28 cellular contexts compared by ENCODE assay signal in genomic region chr2:200264631-200265030, GRCh38. TPM values are rescaled to one million over a fixed set of nuclear protein-coding genes. Genes with fewer than 3 reads are reported as not detected.
DNase-seq lines count a peak whose midpoint lies in the region; ATAC-seq, FAIRE-seq and TF ChIP-seq lines count a peak whose summit lies in the region.
"Had no signal": no experiment of that assay in that cellular context is flagged by ENCODE, and none has a peak within 500 bp of the region (broad histone marks: within the 10 kb centered on the region; RNA-seq: fewer than 3 reads in every experiment).

No MANE protein-coding gene starts in this region.

- no peaks in the 10 kb centered on the region for H3K9me1 ChIP-seq in keratinocyte (ENCODE audit: control insufficient read depth, extremely low read depth, insufficient read depth, low read length)

- no peak for TF ChIP-seq CTCF in mammary epithelial cell (conservative IDR thresholded peaks at IDR 0.05 in 1 of 2, IDR thresholded peaks at IDR 0.05 in 1 of 2; ENCODE audit: extremely low read depth in 1 of 2, insufficient read depth in 1 of 2, low read depth in 1 of 2, low read length in 2 of 2)
- no peak for TF ChIP-seq CTCF in MCF 10A (IDR thresholded peaks at IDR 0.05; ENCODE audit: unreplicated experiment)
- no peak for TF ChIP-seq CTCF in RWPE2 (IDR thresholded peaks at IDR 0.05; ENCODE audit: poor library complexity, severe bottlenecking)
- TF ChIP-seq CTCF in epithelial cell of esophagus (IDR thresholded peaks at IDR 0.05; ENCODE audit: insufficient read depth, low read depth, low read length, missing control alignments), result no peak
- TF ChIP-seq CTCF in keratinocyte (optimal IDR thresholded peaks at IDR 0.05 in 1 of 3, IDR thresholded peaks at IDR 0.05 in 1 of 3, conservative IDR thresholded peaks at IDR 0.05 in 1 of 3; ENCODE audit: extremely low read depth in 1 of 3, insufficient read depth in 2 of 3, low read length in 3 of 3), result no peak
- TF ChIP-seq CTCF in CD8-positive, alpha-beta T cell (IDR thresholded peaks at IDR 0.05), result no peak
- TF ChIP-seq CTCF in HFFc6 (IDR thresholded peaks at IDR 0.05), result no peak

- H3K36me3 Mint-ChIP-seq in MCF 10A (ENCODE audit: insufficient read depth, unreplicated experiment), result no peaks in the 10 kb centered on the region
- no peaks in the 10 kb centered on the region for H3K36me3 Mint-ChIP-seq in CD8-positive, alpha-beta T cell
- H3K36me3 Mint-ChIP-seq in HFFc6 (ENCODE audit: low read depth), result no peaks in the 10 kb centered on the region

- H3K9me3 Mint-ChIP-seq in MCF 10A (ENCODE audit: unreplicated experiment) (no peaks in the 10 kb centered on the region), HFFc6 (no peaks in the 10 kb centered on the region)
- no peaks in the 10 kb centered on the region for H3K9me3 Mint-ChIP-seq in CD8-positive, alpha-beta T cell
- H3K9me3 Mint-ChIP-seq: CD4-positive, alpha-beta T cell; CD8-positive, alpha-beta memory T cell had no signal

- no peaks in the 10 kb centered on the region for H3K9me3 ChIP-seq in mammary epithelial cell (replicated peaks; ENCODE audit: insufficient read depth, low read length)
- no peaks in the 10 kb centered on the region for H3K9me3 ChIP-seq in RWPE2 (ENCODE audit: severe bottlenecking)
- H3K9me3 ChIP-seq in keratinocyte (ENCODE audit: control insufficient read depth, low read depth, low read length), result no peaks in the 10 kb centered on the region
- no peaks in the 10 kb centered on the region for H3K9me3 ChIP-seq in CD8-positive, alpha-beta T cell (ENCODE audit: low read length)
- H3K9me3 ChIP-seq: A549; BLaER1 treated with 17β-estradiol and CSF1 and Interleukin-3, amounts not matched to agents 10 nM and 100 nM had no signal

- no peak for FAIRE-seq in keratinocyte (lab: Jason Lieb, UNC)
- FAIRE-seq: A549, GM12878, GM12892, GM18507 had no signal

- in situ Hi-C loops in mammary epithelial cell (cut with MboI; ENCODE audit: low sequenced_read_pairs in 2 of 2), result no loop called here

- H3K4me2 ChIP-seq in mammary epithelial cell (ENCODE audit: insufficient read depth, low read depth, low read length), result peak overlapping the region; percentile 40
- H3K4me2 ChIP-seq in keratinocyte (ENCODE audit: control insufficient read depth, extremely low read depth, insufficient read depth, low read depth, low read length), result peak overlapping the region; percentile 35
- H3K4me2 ChIP-seq: A549; BLaER1 treated with 17β-estradiol and CSF1 and Interleukin-3, amounts not matched to agents 10 nM and 100 nM had no signal

- H3K27ac Mint-ChIP-seq in MCF 10A (ENCODE audit: low read depth, unreplicated experiment) (no peak overlapping the region), HFFc6 (no peak overlapping the region)
- no peak overlapping the region for H3K27ac Mint-ChIP-seq in CD8-positive, alpha-beta T cell
- H3K27ac Mint-ChIP-seq: B cell; CD4-positive, alpha-beta T cell; CD8-positive, alpha-beta memory T cell had no signal

- peaks cover 10% of the 10 kb centered on the region for H3K4me1 ChIP-seq in mammary epithelial cell (ENCODE audit: insufficient read depth, low read length)
- peaks cover 15% of the 10 kb centered on the region for H3K4me1 ChIP-seq in RWPE2 (ENCODE audit: insufficient read depth, poor library complexity, severe bottlenecking)
- peaks cover 15% of the 10 kb centered on the region for H3K4me1 ChIP-seq in keratinocyte (ENCODE audit: control insufficient read depth, extremely low read depth, insufficient read depth, low read length)
- no peaks in the 10 kb centered on the region for H3K4me1 ChIP-seq in CD8-positive, alpha-beta T cell (ENCODE audit: insufficient read depth, low read length)
- H3K4me1 ChIP-seq: A549; BLaER1 treated with 17β-estradiol and CSF1 and Interleukin-3, amounts not matched to agents 10 nM and 100 nM had no signal

- no peaks in the 10 kb centered on the region for H3K27me3 Mint-ChIP-seq in MCF 10A (ENCODE audit: insufficient read depth, unreplicated experiment)
- peaks cover 3% of the 10 kb centered on the region for H3K27me3 Mint-ChIP-seq in CD8-positive, alpha-beta T cell (ENCODE audit: low read depth)
- H3K27me3 Mint-ChIP-seq in HFFc6 (ENCODE audit: insufficient read depth), result peaks cover 12% of the 10 kb centered on the region
- H3K27me3 Mint-ChIP-seq: CD4-positive, alpha-beta T cell had no signal

- no peak overlapping the region for H3K4me3 Mint-ChIP-seq in MCF 10A (ENCODE audit: unreplicated experiment)
- no peak overlapping the region for H3K4me3 Mint-ChIP-seq in CD8-positive, alpha-beta T cell
- H3K4me3 Mint-ChIP-seq in HFFc6, result no peak overlapping the region
- H3K4me3 Mint-ChIP-seq: B cell; CD4-positive, alpha-beta T cell; CD8-positive, alpha-beta memory T cell had no signal

- H3K79me2 ChIP-seq in mammary epithelial cell (ENCODE audit: insufficient read depth, low read length) (no peaks in the 10 kb centered on the region), keratinocyte (ENCODE audit: control insufficient read depth, insufficient read depth, low read length) (no peaks in the 10 kb centered on the region)

- no peaks in the 10 kb centered on the region for H4K20me1 ChIP-seq in mammary epithelial cell (ENCODE audit: insufficient read depth, low read length)
- H4K20me1 ChIP-seq in keratinocyte (ENCODE audit: control insufficient read depth, extremely low read depth, insufficient read depth, low read length), result no peaks in the 10 kb centered on the region
- H4K20me1 ChIP-seq: BLaER1 treated with 17β-estradiol and CSF1 and Interleukin-3, amounts not matched to agents 10 nM and 100 nM had no signal

- H3K9ac ChIP-seq in mammary epithelial cell (ENCODE audit: insufficient read depth, low read length) (no peak overlapping the region), keratinocyte (ENCODE audit: control insufficient read depth, extremely low read depth, insufficient read depth, low read length) (no peak overlapping the region)
- H3K9ac ChIP-seq: BLaER1 treated with 17β-estradiol and CSF1 and Interleukin-3, amounts not matched to agents 10 nM and 100 nM had no signal

- H3K36me3 ChIP-seq in mammary epithelial cell (ENCODE audit: insufficient read depth, low read length) (no peaks in the 10 kb centered on the region), RWPE2 (ENCODE audit: low read depth) (no peaks in the 10 kb centered on the region), keratinocyte (ENCODE audit: control insufficient read depth in 2 of 2, extremely low read depth in 1 of 2, insufficient read depth in 2 of 2, low read length in 2 of 2) (no peaks in the 10 kb centered on the region)
- no peaks in the 10 kb centered on the region for H3K36me3 ChIP-seq in CD8-positive, alpha-beta T cell (ENCODE audit: insufficient read depth, low read length)
- H3K36me3 ChIP-seq: BLaER1 treated with 17β-estradiol and CSF1 and Interleukin-3, amounts not matched to agents 10 nM and 100 nM had no signal

- H2AFZ ChIP-seq in mammary epithelial cell (ENCODE audit: low read depth, low read length) (peak overlapping the region; percentile 5), keratinocyte (ENCODE audit: control insufficient read depth, low read length) (peak overlapping the region; percentile 60)

- POLR2A ChIA-PET in MCF 10A (lab: Yijun Ruan, JAX), result interaction anchor here (0.7 to 1.7 kb wide), 6 partner anchors 9 to 352 kb away, joined by 3 to 8 read pairs (median 4); partner anchors contain the start of gene SPATS2L
- POLR2A ChIA-PET in CD8-positive, alpha-beta T cell (lab: Charles Lee), result no interaction called here

- DNase-seq in mammary epithelial cell, result peak; percentile 57
- DNase-seq in MCF 10A (ENCODE audit: unreplicated experiment), result no peak
- no peak for DNase-seq in RWPE2 (ENCODE audit: low spot score)
- peak; percentile 81 for DNase-seq in epithelial cell of esophagus (ENCODE audit: low read depth)
- DNase-seq in keratinocyte (ENCODE audit: low read depth, low spot score), result no peak
- no peak for DNase-seq in CD8-positive, alpha-beta T cell
- no peak for DNase-seq in HFFc6
- DNase-seq: AML-193; CD4-positive, alpha-beta T cell; CD8-positive, alpha-beta memory T cell; COR-L47; DMS 273 treated with DMSO at 0.1 percent for 48 hours; DMS153; DMS53; DMS79; DND-41; EL; GDM1 had no signal

- BruUV-seq in mammary epithelial cell (replicated peaks; lab: Mats Ljungman, UMichigan), result no TSS peak
- BruUV-seq in MCF 10A (replicated peaks; lab: Mats Ljungman, UMichigan), result no TSS peak

- ATAC-seq in RWPE2 (ENCODE audit: low read depth) (peak; percentile 74), HG03460 (IDR thresholded peaks at IDR 0.05; ENCODE audit: unreplicated experiment) (no peak)
- ATAC-seq in CD8-positive, alpha-beta T cell, result no peak
- ATAC-seq: A549, GM12878 had no signal

- dilution Hi-C loops in mammary epithelial cell (cut with HindIII; ENCODE audit: low sequenced_read_pairs) (no loop called here), keratinocyte (cut with MboI; ENCODE audit: extremely low pct_ligation_motif_present, low sequenced_read_pairs) (no loop called here)

- peaks cover 3% of the 10 kb centered on the region for H3K4me1 Mint-ChIP-seq in MCF 10A (ENCODE audit: insufficient read depth, unreplicated experiment)
- H3K4me1 Mint-ChIP-seq in CD8-positive, alpha-beta T cell (ENCODE audit: low read depth), result no peaks in the 10 kb centered on the region
- no peaks in the 10 kb centered on the region for H3K4me1 Mint-ChIP-seq in HFFc6 (ENCODE audit: low read depth)
- H3K4me1 Mint-ChIP-seq: B cell; CD8-positive, alpha-beta memory T cell had no signal

- 24% methylated on average over 2 of the region's 2 CpGs for WGBS in mammary epithelial cell (ENCODE audit: low coverage, missing lambda C conversion rate)

- no peak overlapping the region for H3K27ac ChIP-seq in mammary epithelial cell (ENCODE audit: insufficient read depth, low read depth, low read length)
- no peak overlapping the region for H3K27ac ChIP-seq in RWPE2 (ENCODE audit: poor library complexity, severe bottlenecking)
- H3K27ac ChIP-seq in keratinocyte (ENCODE audit: control insufficient read depth, insufficient read depth, low read length), result peak overlapping the region; percentile 10
- H3K27ac ChIP-seq in CD8-positive, alpha-beta T cell (ENCODE audit: low read depth, low read length), result no peak overlapping the region
- H3K27ac ChIP-seq: 22Rv1; A549; BLaER1 treated with 17β-estradiol and CSF1 and Interleukin-3, amounts not matched to agents 10 nM and 100 nM; C4-2B had no signal

- intact Hi-C loops in mammary epithelial cell (cut with micrococcal nuclease) (loop anchor here (2.0 kb wide), 1 partner anchor 14 kb away; no protein-coding TSS in a partner anchor), MCF 10A (cut with micrococcal nuclease) (no loop called here)
- intact Hi-C loops in CD8-positive, alpha-beta T cell (cut with DNase I, micrococcal nuclease), result no loop called here

- H3K4me3 ChIP-seq in mammary epithelial cell (replicated peaks in 1 of 3; ENCODE audit: insufficient read depth in 1 of 3, low read depth in 2 of 3, low read length in 3 of 3) (no peak overlapping the region), RWPE2 (ENCODE audit: severe bottlenecking) (no peak overlapping the region), epithelial cell of esophagus (ENCODE audit: low read length) (no peak overlapping the region), keratinocyte (ENCODE audit: control insufficient read depth in 2 of 3, extremely low read depth in 1 of 3, insufficient read depth in 2 of 3, low read depth in 1 of 3, low read length in 3 of 3) (no peak overlapping the region)
- no peak overlapping the region for H3K4me3 ChIP-seq in CD8-positive, alpha-beta T cell (ENCODE audit: low read depth, low read length)
- H3K4me3 ChIP-seq: A549; BLaER1 treated with 17β-estradiol and CSF1 and Interleukin-3, amounts not matched to agents 10 nM and 100 nM; GM12878 had no signal

- CTCF ChIA-PET in mammary epithelial cell (lab: Charles Lee; ENCODE audit: low non-redundant PET) (no interaction called here), MCF 10A (lab: Yijun Ruan, JAX) (interaction anchor here (1.4 kb wide), 1 partner anchor 8 kb away, joined by 4 read pairs; no protein-coding TSS in a partner anchor)
- CTCF ChIA-PET in CD8-positive, alpha-beta T cell (lab: Charles Lee), result interaction anchor here (1.0 kb wide), 1 partner anchor 217 kb away, joined by 3 read pairs; no protein-coding TSS in a partner anchor

- H3K27me3 ChIP-seq in mammary epithelial cell (ENCODE audit: insufficient read depth, low read length), result no peaks in the 10 kb centered on the region
- H3K27me3 ChIP-seq in RWPE2 (ENCODE audit: insufficient read depth, poor library complexity, severe bottlenecking), result no peaks in the 10 kb centered on the region
- H3K27me3 ChIP-seq in keratinocyte (ENCODE audit: control insufficient read depth, extremely low read depth, insufficient read depth, low read length), result no peaks in the 10 kb centered on the region
- H3K27me3 ChIP-seq in CD8-positive, alpha-beta T cell (ENCODE audit: insufficient read depth, low read length), result no peaks in the 10 kb centered on the region
- H3K27me3 ChIP-seq: BLaER1 treated with 17β-estradiol and CSF1 and Interleukin-3, amounts not matched to agents 10 nM and 100 nM had no signal

RNA-seq across cellular contexts. Expression of gene SPATS2L, which starts 41.9 kb away (rescaled TPM):
- total RNA-seq in mammary epithelial cell (10 to 100 TPM; 60.0 to 98.2 TPM), MCF 10A (2022) (67.5 and 68.3 TPM in 2 replicates)
- polyA plus RNA-seq in mammary epithelial cell (119 TPM), keratinocyte (80.2 to 125 TPM (median 95.3 TPM) in 3 replicates)
- polyA minus RNA-seq in mammary epithelial cell (87.0 TPM), keratinocyte (28.6 to 83.5 TPM (median 82.7 TPM) in 3 replicates)
- 164 TPM for polyA plus RNA-seq in keratinocyte (2011; ENCODE audit: low read depth)
- 91.4 and 123 TPM in 2 replicates for polyA plus RNA-seq in keratinocyte (2011; cell fraction: cytosol; rRNA removed)
- polyA plus RNA-seq in keratinocyte (2011; cell fraction: nucleus; rRNA removed), result 58.8 and 65.8 TPM in 2 replicates
- polyA plus RNA-seq in keratinocyte (2012; ENCODE audit: low replicate concordance), result 66.1 and 86.1 TPM in 2 replicates
- polyA minus RNA-seq in keratinocyte (2011; cell fraction: cytosol; rRNA and poly(A)+ RNA removed), result 77.3 TPM
- 34.2 and 61.2 TPM in 2 replicates for polyA minus RNA-seq in keratinocyte (2011; cell fraction: nucleus; rRNA and poly(A)+ RNA removed)
- total RNA-seq in CD8-positive, alpha-beta T cell, result 1 to 10 TPM; 1.7 to 2.2 TPM
- total RNA-seq in HFFc6 (2021; fragmentation: NEBNext Ultra II Directional; extraction: Animal tissue kit (Norgen Biotek cat#: 25700)), result 100 to 1,000 TPM; 146 to 205 (median 198) TPM
- total RNA-seq: G401 had no signal

Comparison
In these comparisons a context has a peak if more than half of its experiments do, and no peak if none do; other contexts are left out.
1. DNase-seq: peak in mammary epithelial cell (single experiment) and epithelial cell of esophagus (single experiment); none in MCF 10A (single experiment), RWPE2 (single experiment), keratinocyte (single experiment), CD8-positive, alpha-beta T cell (0 of 7) and HFFc6 (single experiment).
2. RNA of gene SPATS2L, which starts 41.9 kb away (total RNA-seq): 146 to 205 TPM in HFFc6, 60.0 to 98.2 TPM in mammary epithelial cell and 67.5 to 68.3 TPM in MCF 10A; 1.7 to 2.2 TPM in CD8-positive, alpha-beta T cell; every median in the first group is over 10 times any median in the second.